Comparison of ENCODE assay signal across 15 cellular contexts in the genomic region with DNA sequence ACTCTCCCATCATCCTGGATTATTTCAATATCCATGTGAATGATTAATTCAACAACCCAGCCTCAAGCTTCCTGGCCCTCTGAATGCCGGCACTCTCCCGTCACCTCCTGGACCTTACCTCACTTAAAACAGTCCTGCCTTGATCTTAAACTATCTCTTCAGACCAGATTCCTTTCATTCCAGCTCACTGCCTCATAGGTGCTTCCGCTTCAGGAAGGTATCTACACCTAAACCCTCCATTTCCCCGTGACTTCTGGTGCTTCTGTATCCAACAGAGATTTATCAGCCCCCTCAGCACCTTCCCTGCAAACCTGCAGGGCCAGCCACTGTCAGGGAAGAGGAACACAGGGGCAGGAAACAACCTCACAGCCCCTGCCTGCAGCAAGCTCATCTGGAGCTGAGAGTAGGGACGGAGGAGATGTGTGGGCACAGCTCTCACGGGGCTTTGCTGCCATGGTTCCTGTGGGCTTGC.
DNase-seq lines count a peak whose midpoint lies in the region; ATAC-seq, FAIRE-seq and TF ChIP-seq lines count a peak whose summit lies in the region.
"Had no signal": no experiment of that assay in that cellular context is flagged by ENCODE, and none has a peak within 500 bp of the region (broad histone marks: within the 10 kb centered on the region; RNA-seq: fewer than 3 reads in every experiment).

No MANE protein-coding gene starts in this region.

- H3K79me2 ChIP-seq in GM23338 (replicated peaks; ENCODE audit: insufficient read depth), result no peaks in the 10 kb centered on the region

- H3K4me1 ChIP-seq in GM23338 (ENCODE audit: insufficient read depth), result peaks cover 35% of the 10 kb centered on the region
- peaks cover 0 to 14% of the 10 kb centered on the region in 2 donors for H3K4me1 ChIP-seq in neuronal stem cell (ENCODE audit: control insufficient read depth in 2 of 2, insufficient read depth in 1 of 2, low read depth in 1 of 2, low read length in 2 of 2)
- H3K4me1 ChIP-seq: psoas muscle had no signal

- TF ChIP-seq CTCF in GM23338 (conservative IDR thresholded peaks at IDR 0.05; ENCODE audit: low read depth in 2 of 2), result no peak

- H3K4me1 Mint-ChIP-seq in GM23338, result peaks cover 48% of the 10 kb centered on the region

- H3K27ac ChIP-seq in GM23338 (ENCODE audit: low read depth), result peak overlapping the region; percentile 73; the same call in 1 of the 2 replicates
- H3K27ac ChIP-seq in neuronal stem cell (replicated peaks; ENCODE audit: low read length), result no peak overlapping the region
- H3K27ac ChIP-seq: psoas muscle, VCaP had no signal

- peak overlapping the region; percentile 83 for H2BK15ac ChIP-seq in neuronal stem cell (ENCODE audit: low read length)

- H3K9me3 ChIP-seq in neuronal stem cell (replicated peaks in 1 of 2; ENCODE audit: control insufficient read depth in 2 of 2, insufficient read depth in 1 of 2, low read depth in 1 of 2, low read length in 2 of 2), result no peaks in the 10 kb centered on the region
- H3K9me3 ChIP-seq: psoas muscle had no signal

- H3K9me2 ChIP-seq in GM23338 (ENCODE audit: insufficient read depth), result no peaks in the 10 kb centered on the region

- no peak overlapping the region for H3K4ac ChIP-seq in neuronal stem cell (ENCODE audit: low read length)

- peak overlapping the region; percentile 18 for H3K4me3 Mint-ChIP-seq in GM23338
- H3K4me3 Mint-ChIP-seq: activated naive CD8-positive, alpha-beta T cell had no signal

- no peaks in the 10 kb centered on the region for H3K36me3 Mint-ChIP-seq in GM23338 (ENCODE audit: low read depth)
- H3K36me3 Mint-ChIP-seq: activated naive CD8-positive, alpha-beta T cell had no signal

- no peak for FAIRE-seq in RCC 7860 (lab: Jason Lieb, UNC)

- no peak overlapping the region for H2AK5ac ChIP-seq in neuronal stem cell (ENCODE audit: low read depth, low read length)

- no peak overlapping the region for H2BK120ac ChIP-seq in neuronal stem cell (ENCODE audit: low read depth, low read length)

- H3K9me3 Mint-ChIP-seq in GM23338, result no peaks in the 10 kb centered on the region

- no peak overlapping the region for H3K14ac ChIP-seq in neuronal stem cell (ENCODE audit: low read length)

- H2BK5ac ChIP-seq in neuronal stem cell (ENCODE audit: low read length), result no peak overlapping the region

- H3K36me3 ChIP-seq in GM23338 (ENCODE audit: insufficient read depth), result no peaks in the 10 kb centered on the region
- no peaks in the 10 kb centered on the region for H3K36me3 ChIP-seq in neuronal stem cell (replicated peaks in 1 of 2; ENCODE audit: control insufficient read depth in 2 of 2, insufficient read depth in 2 of 2, low read length in 2 of 2)

- H3F3A ChIP-seq in GM23338 (replicated peaks; ENCODE audit: low read depth), result no peaks in the 10 kb centered on the region

- peak; percentile 45 for ATAC-seq in GM23338
- no peak for ATAC-seq in HG02763 (IDR thresholded peaks at IDR 0.05; ENCODE audit: unreplicated experiment)
- ATAC-seq: psoas muscle had no signal

- no peak overlapping the region for H2BK12ac ChIP-seq in neuronal stem cell (ENCODE audit: low read length)

- H3K23ac ChIP-seq in neuronal stem cell (ENCODE audit: low read depth, low read length, poor library complexity), result no peak overlapping the region

- no peak overlapping the region for H3K9ac ChIP-seq in neuronal stem cell (ENCODE audit: low read depth, low read length, poor library complexity)

- no peaks in the 10 kb centered on the region for H3K79me1 ChIP-seq in neuronal stem cell (ENCODE audit: low read depth, low read length)

- peak overlapping the region; percentile 52 for H3K18ac ChIP-seq in neuronal stem cell (ENCODE audit: low read length)

- H2AFZ ChIP-seq in GM23338, result peak overlapping the region; percentile 0; the same call in 1 of the 2 replicates
- H2AFZ ChIP-seq in neuronal stem cell (ENCODE audit: low read length), result peak overlapping the region; percentile 62

- H4K91ac ChIP-seq in neuronal stem cell (ENCODE audit: low read depth, low read length, poor library complexity), result peak overlapping the region; percentile 22

- H3K4me3 ChIP-seq in GM23338, result no peak overlapping the region
- H3K4me3 ChIP-seq in neuronal stem cell (ENCODE audit: low read length in 2 of 2), result no peak overlapping the region
- H3K4me3 ChIP-seq: psoas muscle had no signal

- no peaks in the 10 kb centered on the region for H3K27me3 ChIP-seq in GM23338 (ENCODE audit: insufficient read depth)
- peaks cover 0 to 25% (median 0%) of the 10 kb centered on the region in 3 experiments for H3K27me3 ChIP-seq in neuronal stem cell (ENCODE audit: control insufficient read depth in 3 of 3, insufficient read depth in 3 of 3, low read depth in 1 of 3, low read length in 3 of 3)

- no peaks in the 10 kb centered on the region for H4K20me1 ChIP-seq in GM23338 (replicated peaks; ENCODE audit: insufficient read depth)

- DNase-seq in GM23338 (ENCODE audit: low spot score) (peak; percentile 77), RCC 7860 (ENCODE audit: low spot score) (peak; percentile 95), glomerular visceral epithelial cell (ENCODE audit: extremely low spot score) (peak; percentile 91), neuronal stem cell (ENCODE audit: low spot score) (no peak), C1 segment of cervical spinal cord (lab: John Stamatoyannopoulos, UW) (no peak), hippocampal formation (lab: John Stamatoyannopoulos, UW) (no peak), AML-193 (lab: John Stamatoyannopoulos, UW) (no peak)
- DNase-seq: activated CD8-positive, alpha-beta memory T cell treated with anti-CD3 and anti-CD28 coated beads, Interleukin-2, amount 50 U/mL, for 4 hours; HCEC 1CT; MV-4-11; NCI-H2171; psoas muscle had no signal

- H3K27ac Mint-ChIP-seq in GM23338, result peak overlapping the region; percentile 87
- H3K27ac Mint-ChIP-seq: activated naive CD8-positive, alpha-beta T cell had no signal

- WGBS in neuronal stem cell (ENCODE audit: extremely low coverage in 2 of 2, insufficient read length in 2 of 2, insufficient replicate concordance in 1 of 2), 2 donors, result no CpG with 5 or more reads among the region's 6 CpGs

- H3K27me3 Mint-ChIP-seq in GM23338 (ENCODE audit: insufficient read depth, low read depth, poor library complexity), result peaks cover 9% of the 10 kb centered on the region

- H4K8ac ChIP-seq in neuronal stem cell (ENCODE audit: low read depth, low read length), result no peak overlapping the region

- H3K4me2 ChIP-seq in GM23338, result no peak overlapping the region
- H3K4me2 ChIP-seq in neuronal stem cell (ENCODE audit: insufficient read depth, low read length, poor library complexity, severe bottlenecking), result no peak overlapping the region

TF ChIP-seq in GM23338, 12 proteins besides CTCF, POLR2A, EP300 and RAD21 (continues in another document):
- no peak for TF ChIP-seq EZH2phosphoT487 (IDR thresholded peaks at IDR 0.05; ENCODE audit: unreplicated experiment)
- TF ChIP-seq, protein P1, sequence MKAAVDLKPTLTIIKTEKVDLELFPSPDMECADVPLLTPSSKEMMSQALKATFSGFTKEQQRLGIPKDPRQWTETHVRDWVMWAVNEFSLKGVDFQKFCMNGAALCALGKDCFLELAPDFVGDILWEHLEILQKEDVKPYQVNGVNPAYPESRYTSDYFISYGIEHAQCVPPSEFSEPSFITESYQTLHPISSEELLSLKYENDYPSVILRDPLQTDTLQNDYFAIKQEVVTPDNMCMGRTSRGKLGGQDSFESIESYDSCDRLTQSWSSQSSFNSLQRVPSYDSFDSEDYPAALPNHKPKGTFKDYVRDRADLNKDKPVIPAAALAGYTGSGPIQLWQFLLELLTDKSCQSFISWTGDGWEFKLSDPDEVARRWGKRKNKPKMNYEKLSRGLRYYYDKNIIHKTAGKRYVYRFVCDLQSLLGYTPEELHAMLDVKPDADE (IDR thresholded peaks at IDR 0.05), result no peak
- no peak for TF ChIP-seq JUNB (IDR thresholded peaks at IDR 0.05; ENCODE audit: unreplicated experiment)
- TF ChIP-seq POLR2AphosphoS5 (IDR thresholded peaks at IDR 0.05; ENCODE audit: low read depth), result no peak
- TF ChIP-seq STAT1 (IDR thresholded peaks at IDR 0.05; ENCODE audit: unreplicated experiment), result no peak
- no peak for TF ChIP-seq EZH2 (IDR thresholded peaks at IDR 0.05; ENCODE audit: low read depth, unreplicated experiment)
- TF ChIP-seq ZNF114 (CRISPR knock-in tag; IDR thresholded peaks at IDR 0.05), result no peak
- TF ChIP-seq, protein P2, sequence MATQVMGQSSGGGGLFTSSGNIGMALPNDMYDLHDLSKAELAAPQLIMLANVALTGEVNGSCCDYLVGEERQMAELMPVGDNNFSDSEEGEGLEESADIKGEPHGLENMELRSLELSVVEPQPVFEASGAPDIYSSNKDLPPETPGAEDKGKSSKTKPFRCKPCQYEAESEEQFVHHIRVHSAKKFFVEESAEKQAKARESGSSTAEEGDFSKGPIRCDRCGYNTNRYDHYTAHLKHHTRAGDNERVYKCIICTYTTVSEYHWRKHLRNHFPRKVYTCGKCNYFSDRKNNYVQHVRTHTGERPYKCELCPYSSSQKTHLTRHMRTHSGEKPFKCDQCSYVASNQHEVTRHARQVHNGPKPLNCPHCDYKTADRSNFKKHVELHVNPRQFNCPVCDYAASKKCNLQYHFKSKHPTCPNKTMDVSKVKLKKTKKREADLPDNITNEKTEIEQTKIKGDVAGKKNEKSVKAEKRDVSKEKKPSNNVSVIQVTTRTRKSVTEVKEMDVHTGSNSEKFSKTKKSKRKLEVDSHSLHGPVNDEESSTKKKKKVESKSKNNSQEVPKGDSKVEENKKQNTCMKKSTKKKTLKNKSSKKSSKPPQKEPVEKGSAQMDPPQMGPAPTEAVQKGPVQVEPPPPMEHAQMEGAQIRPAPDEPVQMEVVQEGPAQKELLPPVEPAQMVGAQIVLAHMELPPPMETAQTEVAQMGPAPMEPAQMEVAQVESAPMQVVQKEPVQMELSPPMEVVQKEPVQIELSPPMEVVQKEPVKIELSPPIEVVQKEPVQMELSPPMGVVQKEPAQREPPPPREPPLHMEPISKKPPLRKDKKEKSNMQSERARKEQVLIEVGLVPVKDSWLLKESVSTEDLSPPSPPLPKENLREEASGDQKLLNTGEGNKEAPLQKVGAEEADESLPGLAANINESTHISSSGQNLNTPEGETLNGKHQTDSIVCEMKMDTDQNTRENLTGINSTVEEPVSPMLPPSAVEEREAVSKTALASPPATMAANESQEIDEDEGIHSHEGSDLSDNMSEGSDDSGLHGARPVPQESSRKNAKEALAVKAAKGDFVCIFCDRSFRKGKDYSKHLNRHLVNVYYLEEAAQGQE (IDR thresholded peaks at IDR 0.05; ENCODE audit: unreplicated experiment), result no peak
- TF ChIP-seq CREB1 (CRISPR knock-in tag; IDR thresholded peaks at IDR 0.05; ENCODE audit: low read depth), result no peak
- TF ChIP-seq ZNF331 (CRISPR knock-in tag; IDR thresholded peaks at IDR 0.05; ENCODE audit: low read depth), result no peak

Comparison
In these comparisons a context has a peak if more than half of its experiments do, and no peak if none do; other contexts are left out.
1. DNase-seq: peak in GM23338 (single experiment), RCC 7860 (single experiment) and glomerular visceral epithelial cell (single experiment); none in neuronal stem cell (single experiment), C1 segment of cervical spinal cord (0 of 14), hippocampal formation (0 of 2) and AML-193 (0 of 2).